In the genomic region with DNA sequence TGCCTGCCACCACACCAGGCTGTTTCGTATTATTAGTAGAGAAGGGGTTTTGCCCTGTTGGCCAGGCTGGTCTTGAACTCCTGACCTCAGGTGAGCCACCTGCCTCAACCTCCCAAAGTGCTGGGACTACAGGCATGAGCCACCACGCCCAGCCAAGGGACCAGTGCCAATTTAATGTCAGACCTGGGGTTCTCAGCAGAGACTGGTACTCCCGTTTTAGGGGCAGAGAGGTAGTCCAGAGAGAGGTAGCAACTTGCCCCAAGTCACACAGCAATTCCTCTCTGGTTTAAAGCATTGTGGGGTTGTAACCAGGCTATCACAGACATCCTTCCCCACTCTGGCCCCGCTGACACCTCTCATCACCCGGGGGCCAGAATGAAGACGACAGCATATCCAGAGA, we compare ENCODE assay signal across 15 cellular contexts.
"Had no signal": no experiment of that assay in that cellular context is flagged by ENCODE, and none has a peak within 500 bp of the region (broad histone marks: within the 10 kb centered on the region; RNA-seq: fewer than 3 reads in every experiment).

No MANE protein-coding gene starts in this region.

- H3K36me3 ChIP-seq: ovary, upper lobe of left lung had no signal

- H3K36me3 Mint-ChIP-seq: naive thymus-derived CD4-positive, alpha-beta T cell had no signal

- H3K9me3 ChIP-seq: ovary, psoas muscle, thoracic aorta, upper lobe of left lung had no signal

- H3K4me1 ChIP-seq: psoas muscle had no signal

- DNase-seq: activated CD4-positive, alpha-beta T cell treated with anti-CD3 and anti-CD28 coated beads, Interleukin-2, amount 50 U/mL, for 1 hour; activated CD4-positive, CD25-positive, alpha-beta regulatory T cell treated with anti-CD3 and anti-CD28 coated beads, Interleukin-2, amount 50 U/mL, for 72 hours; activated naive CD4-positive, alpha-beta T cell; hippocampal formation; left cardiac atrium; mesendoderm; naive thymus-derived CD4-positive, alpha-beta T cell; psoas muscle; upper lobe of left lung had no signal

- H3K4me3 ChIP-seq: cardiac muscle cell, thoracic aorta had no signal

- H3K27ac ChIP-seq: cardiac muscle cell, ovary, psoas muscle, skin epidermis, thoracic aorta, upper lobe of left lung had no signal

- H3K4me3 Mint-ChIP-seq: activated T-helper 17 cell treated with anti-CD3 and anti-CD28 coated beads, Interleukin-2, amount 50 U/mL, for 72 hours; T-helper 1 cell treated with Interleukin-12 subunit alpha and Interleukin-12 subunit beta and Interleukin-4 antibody, amounts not matched to agents 30 μg/mL and 1 μg/mL, for 36 hours had no signal

- H3K27me3 ChIP-seq: cardiac muscle cell, ovary, upper lobe of left lung had no signal

- H3K27ac Mint-ChIP-seq: activated T-helper 17 cell treated with anti-CD3 and anti-CD28 coated beads, Interleukin-2, amount 50 U/mL, for 72 hours; naive thymus-derived CD4-positive, alpha-beta T cell; T-helper 1 cell treated with Interleukin-12 subunit alpha and Interleukin-12 subunit beta and Interleukin-4 antibody, amounts not matched to agents 30 μg/mL and 1 μg/mL, for 36 hours had no signal

- H3K9me3 Mint-ChIP-seq: activated T-helper 17 cell treated with anti-CD3 and anti-CD28 coated beads, Interleukin-2, amount 50 U/mL, for 72 hours; T-helper 1 cell treated with Interleukin-12 subunit alpha and Interleukin-12 subunit beta and Interleukin-4 antibody, amounts not matched to agents 30 μg/mL and 1 μg/mL, for 36 hours had no signal

- ATAC-seq: activated T-helper 17 cell treated with anti-CD3 and anti-CD28 coated beads, Interleukin-2, amount 50 U/mL, for 72 hours; naive thymus-derived CD4-positive, alpha-beta T cell had no signal
